Comparison of ENCODE assay signal across 8 cellular contexts in the genomic region with DNA sequence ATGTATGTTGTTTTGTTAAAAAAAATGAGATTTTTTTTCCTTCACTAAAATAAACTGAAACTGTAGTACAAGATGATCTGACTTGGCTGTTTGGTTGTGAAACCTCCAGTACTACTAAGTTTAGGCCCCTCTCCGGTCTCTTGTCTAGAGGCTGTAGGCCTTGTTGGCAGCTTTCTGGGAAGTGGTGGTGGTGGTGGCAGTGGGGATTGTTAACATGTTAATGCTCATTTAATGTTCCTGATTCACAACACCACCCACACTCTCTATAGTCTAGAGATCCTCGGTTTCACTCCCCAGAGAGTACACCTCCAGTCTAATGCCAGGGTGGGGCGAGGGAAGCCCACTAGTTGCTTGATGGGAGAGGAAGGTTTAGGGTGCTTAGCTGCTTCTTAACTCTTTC. TPM values are rescaled to one million over a fixed set of nuclear protein-coding genes. Genes with fewer than 3 reads are reported as not detected.
DNase-seq lines count a peak whose midpoint lies in the region; ATAC-seq and TF ChIP-seq lines count a peak whose summit lies in the region.

No MANE protein-coding gene starts in this region.

- BruUV-seq in MCF 10A (replicated peaks; lab: Mats Ljungman, UMichigan), result no TSS peak
- BruUV-seq in mammary epithelial cell (replicated peaks; lab: Mats Ljungman, UMichigan), result no TSS peak

- DNase-seq in MCF 10A (ENCODE audit: unreplicated experiment), result no peak
- DNase-seq in mammary epithelial cell, result no peak
- DNase-seq in activated naive CD4-positive, alpha-beta T cell treated with anti-CD3 and anti-CD28 coated beads, Interleukin-2, amount 50 U/mL, for 72 hours (ENCODE audit: low spot score in 2 of 2), result peak; percentile 54 to 63
- no peak for DNase-seq in mucosa of descending colon
- no peak for DNase-seq in uterus
- DNase-seq in NCI-H1092 treated with DMSO at 0.1 percent for 48 hours (lab: John Stamatoyannopoulos, UW), result no peak
- no peak for DNase-seq in NCI-H510A (lab: John Stamatoyannopoulos, UW)
- no peak for DNase-seq in DMS153 treated with DMSO at 0.1 percent for 48 hours (lab: John Stamatoyannopoulos, UW; ENCODE audit: unreplicated experiment)

- H3K4me3 Mint-ChIP-seq in MCF 10A (ENCODE audit: unreplicated experiment), result no peak overlapping the region

- no peaks in the 10 kb centered on the region for H3K9me3 ChIP-seq in mammary epithelial cell (replicated peaks; ENCODE audit: insufficient read depth, low read length)
- H3K9me3 ChIP-seq in mucosa of descending colon, result no peaks in the 10 kb centered on the region
- H3K9me3 ChIP-seq in uterus, result no peaks in the 10 kb centered on the region

- peaks cover 19% of the 10 kb centered on the region for H3K4me1 Mint-ChIP-seq in MCF 10A (ENCODE audit: insufficient read depth, unreplicated experiment)

- in situ Hi-C loops in mammary epithelial cell (cut with MboI; ENCODE audit: low sequenced_read_pairs in 2 of 2), result no loop called here

- H3K36me3 Mint-ChIP-seq in MCF 10A (ENCODE audit: insufficient read depth, unreplicated experiment), result peaks cover 14% of the 10 kb centered on the region
- peaks cover 9 to 48% of the 10 kb centered on the region in 2 donors for H3K36me3 Mint-ChIP-seq in activated naive CD4-positive, alpha-beta T cell treated with anti-CD3 and anti-CD28 coated beads, Interleukin-2, amount 50 U/mL, for 72 hours

- H3K27me3 Mint-ChIP-seq in MCF 10A (ENCODE audit: insufficient read depth, unreplicated experiment), result no peaks in the 10 kb centered on the region

- dilution Hi-C loops in mammary epithelial cell (cut with HindIII; ENCODE audit: low sequenced_read_pairs), result no loop called here

- peaks cover 41% of the 10 kb centered on the region for H3K79me2 ChIP-seq in mammary epithelial cell (ENCODE audit: insufficient read depth, low read length)

- H3K27ac ChIP-seq in mammary epithelial cell (ENCODE audit: insufficient read depth, low read depth, low read length) (no peak overlapping the region), uterus (peak overlapping the region; percentile 23 to 53)

- no peak for TF ChIP-seq CTCF in MCF 10A (IDR thresholded peaks at IDR 0.05; ENCODE audit: unreplicated experiment)
- no peak for TF ChIP-seq CTCF in mammary epithelial cell (conservative IDR thresholded peaks at IDR 0.05 in 1 of 2, IDR thresholded peaks at IDR 0.05 in 1 of 2; ENCODE audit: extremely low read depth in 1 of 2, insufficient read depth in 1 of 2, low read depth in 1 of 2, low read length in 2 of 2)
- TF ChIP-seq CTCF in mucosa of descending colon (IDR thresholded peaks at IDR 0.05), result no peak
- no peak for TF ChIP-seq CTCF in uterus (IDR thresholded peaks at IDR 0.05)

- H3K4me1 ChIP-seq in mammary epithelial cell (ENCODE audit: insufficient read depth, low read length) (peaks cover 6% of the 10 kb centered on the region), mucosa of descending colon (ENCODE audit: low read depth) (peaks cover 8% of the 10 kb centered on the region), uterus (no peaks in the 10 kb centered on the region)

- intact Hi-C loops in MCF 10A (cut with micrococcal nuclease), result no loop called here
- intact Hi-C loops in mammary epithelial cell (cut with micrococcal nuclease), result no loop called here
- intact Hi-C loops in mucosa of descending colon (cut with DNase I, micrococcal nuclease), result no loop called here
- intact Hi-C loops in uterus (cut with DNase I; ENCODE audit: low total_unique reads), result no loop called here

- peaks cover 8% of the 10 kb centered on the region for H3K36me3 ChIP-seq in mammary epithelial cell (ENCODE audit: insufficient read depth, low read length)
- H3K36me3 ChIP-seq in mucosa of descending colon (ENCODE audit: low read depth), result no peaks in the 10 kb centered on the region
- peaks cover 0 to 2% of the 10 kb centered on the region in 2 donors for H3K36me3 ChIP-seq in uterus

- peak overlapping the region; percentile 67 for H3K27ac Mint-ChIP-seq in MCF 10A (ENCODE audit: low read depth, unreplicated experiment)
- H3K27ac Mint-ChIP-seq in activated naive CD4-positive, alpha-beta T cell treated with anti-CD3 and anti-CD28 coated beads, Interleukin-2, amount 50 U/mL, for 72 hours, result peak overlapping the region; percentile 88 to 96

- no peaks in the 10 kb centered on the region for H4K20me1 ChIP-seq in mammary epithelial cell (ENCODE audit: insufficient read depth, low read length)

- H3K27me3 ChIP-seq in mammary epithelial cell (ENCODE audit: insufficient read depth, low read length), result no peaks in the 10 kb centered on the region
- no peaks in the 10 kb centered on the region for H3K27me3 ChIP-seq in uterus

- H3K9me3 Mint-ChIP-seq in MCF 10A (ENCODE audit: unreplicated experiment), result no peaks in the 10 kb centered on the region
- H3K9me3 Mint-ChIP-seq in activated naive CD4-positive, alpha-beta T cell treated with anti-CD3 and anti-CD28 coated beads, Interleukin-2, amount 50 U/mL, for 72 hours, result no peaks in the 10 kb centered on the region

- H2AFZ ChIP-seq in mammary epithelial cell (ENCODE audit: low read depth, low read length), result no peak overlapping the region

- 93% methylated on average over 3 of the region's 3 CpGs for WGBS in mammary epithelial cell (ENCODE audit: low coverage, missing lambda C conversion rate)

- TF ChIP-seq POLR2A in uterus (IDR thresholded peaks at IDR 0.05), result no peak

- POLR2A ChIA-PET in MCF 10A (lab: Yijun Ruan, JAX), result interaction anchor here (1.2 to 3.1 kb wide), 4 partner anchors 10 to 30 kb away, joined by 3 to 14 read pairs (median 12); partner anchors contain the start of genes STK4 and TOMM34

- H3K4me2 ChIP-seq in mammary epithelial cell (ENCODE audit: insufficient read depth, low read depth, low read length), result no peak overlapping the region

- H3K9ac ChIP-seq in mammary epithelial cell (ENCODE audit: insufficient read depth, low read length), result no peak overlapping the region

- CTCF ChIA-PET in MCF 10A (lab: Yijun Ruan, JAX) (interaction anchor here (0.6 kb wide), 3 partner anchors 107 to 319 kb away, joined by 3 read pairs; no protein-coding TSS in a partner anchor), mammary epithelial cell (lab: Charles Lee; ENCODE audit: low non-redundant PET) (no interaction called here)

- H3K4me3 ChIP-seq in mammary epithelial cell (replicated peaks in 1 of 3; ENCODE audit: insufficient read depth in 1 of 3, low read depth in 2 of 3, low read length in 3 of 3), result no peak overlapping the region
- no peak overlapping the region for H3K4me3 ChIP-seq in mucosa of descending colon
- H3K4me3 ChIP-seq in uterus, result no peak overlapping the region

- peak; percentile 90 to 96 for ATAC-seq in activated naive CD4-positive, alpha-beta T cell treated with anti-CD3 and anti-CD28 coated beads, Interleukin-2, amount 50 U/mL, for 72 hours
- ATAC-seq in mucosa of descending colon, result peak; percentile 39

RNA-seq across cellular contexts. Expression of gene STK4, which starts 24.1 kb away (rescaled TPM):
- total RNA-seq in MCF 10A (2022), result 47.7 and 51.4 TPM in 2 replicates
- total RNA-seq in mammary epithelial cell, result 10 to 100 TPM; 30.7 to 42.7 TPM
- 17.9 TPM for polyA plus RNA-seq in mammary epithelial cell
- polyA minus RNA-seq in mammary epithelial cell, result 38.9 TPM
- 100 to 1,000 TPM; 149 to 205 TPM for total RNA-seq in activated naive CD4-positive, alpha-beta T cell treated with anti-CD3 and anti-CD28 coated beads, Interleukin-2, amount 50 U/mL, for 72 hours
- 10 to 100 TPM; 34.2 to 42.0 (median 36.6) TPM for total RNA-seq in mucosa of descending colon
- 10 to 100 TPM in 3 of 4 donors, 1 to 10 TPM in 1; 9.0 to 43.6 (median 29.6) TPM for total RNA-seq in uterus

RNA-seq across cellular contexts. Expression of gene TOMM34, which starts 30.2 kb away (rescaled TPM):
- total RNA-seq in MCF 10A (2022) (55.5 and 60.0 TPM in 2 replicates), mammary epithelial cell (10 to 100 TPM; 31.5 to 46.3 TPM), mucosa of descending colon (10 to 100 TPM; 10.9 to 15.4 (median 13.3) TPM), uterus (10 to 100 TPM; 11.1 to 15.6 (median 12.5) TPM)
- 59.6 TPM for polyA plus RNA-seq in mammary epithelial cell
- polyA minus RNA-seq in mammary epithelial cell, result 32.2 TPM
- total RNA-seq in activated naive CD4-positive, alpha-beta T cell treated with anti-CD3 and anti-CD28 coated beads, Interleukin-2, amount 50 U/mL, for 72 hours, result 10 to 100 TPM; 39.4 to 50.8 TPM

Comparison
In these comparisons a context has a peak if more than half of its experiments do, and no peak if none do; other contexts are left out.
1. DNase-seq: peak in activated naive CD4-positive, alpha-beta T cell treated with anti-CD3 and anti-CD28 coated beads, Interleukin-2, amount 50 U/mL, for 72 hours (2 of 2); none in MCF 10A (single experiment), mammary epithelial cell (single experiment), mucosa of descending colon (0 of 3), uterus (0 of 2), NCI-H1092 treated with DMSO at 0.1 percent for 48 hours (single experiment), NCI-H510A (single experiment) and DMS153 treated with DMSO at 0.1 percent for 48 hours (single experiment).